ENCODE assay signal across 14 cellular contexts in the genomic region with DNA sequence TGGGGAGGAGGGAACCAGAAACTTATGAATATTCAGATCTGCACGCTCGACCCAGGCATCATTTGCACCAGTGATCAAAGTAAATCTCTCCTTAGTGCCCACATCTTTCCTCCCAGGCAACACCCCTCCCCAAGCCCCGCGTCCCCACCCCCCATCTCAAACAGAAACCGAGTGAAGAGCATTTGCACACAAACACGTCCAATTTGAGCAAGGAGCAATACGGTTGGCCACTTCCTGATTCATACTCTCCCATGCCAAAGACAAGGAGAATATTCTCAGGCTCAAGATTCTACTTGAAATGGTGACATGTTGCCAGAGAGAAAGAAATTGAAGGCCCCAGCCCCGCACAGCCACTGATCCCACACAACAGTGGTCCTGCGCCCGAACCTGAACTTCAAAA. TPM values are rescaled to one million over a fixed set of nuclear protein-coding genes. Genes with fewer than 3 reads are reported as not detected.
A peak's percentile ranks its signal among the peaks of the same experiment; 100 is the strongest.
DNase-seq lines count a peak whose midpoint lies in the region; ATAC-seq and TF ChIP-seq lines count a peak whose summit lies in the region.
"Had no signal": no experiment of that assay in that cellular context is flagged by ENCODE, and none has a peak within 500 bp of the region (broad histone marks: within the 10 kb centered on the region; RNA-seq: fewer than 3 reads in every experiment).

No MANE protein-coding gene starts in this region.

- H3K4me1 Mint-ChIP-seq in activated CD4-positive, alpha-beta T cell treated with anti-CD3 and anti-CD28 coated beads, Interleukin-2, amount 10 ng/mL, durations not matched to agents 7 days and 5 days: peaks cover 59% of the 10 kb centered on the region
- H3K4me1 Mint-ChIP-seq in WTC11 (peaks cover 73% of the 10 kb centered on the region), immature natural killer cell (peaks cover 66 to 79% of the 10 kb centered on the region in 2 donors)
- H3K4me1 Mint-ChIP-seq in stimulated activated naive B cell treated with anti-CD40 and anti-IgM and Interleukin-4, amounts not matched to agents 10 μg/mL and 1 μg/mL and 100 μg/mL, for 72 hours: peaks cover 40 to 64% of the 10 kb centered on the region in 2 donors

- 34 to 42% methylated on average over 10 of the region's 10 CpGs for WGBS in lower leg skin, 2 donors

- no peak overlapping the region for H3K4me3 Mint-ChIP-seq in activated CD4-positive, alpha-beta T cell treated with anti-CD3 and anti-CD28 coated beads, Interleukin-2, amount 10 ng/mL, durations not matched to agents 7 days and 5 days
- H3K4me3 Mint-ChIP-seq in WTC11 (peak overlapping the region; percentile 34; the same call in 1 of the 2 replicates), immature natural killer cell (peak overlapping the region in 3 of 5 donors; percentile 59 to 61 (median 60))
- peak overlapping the region; percentile 44 to 58 for H3K4me3 Mint-ChIP-seq in stimulated activated naive B cell treated with anti-CD40 and anti-IgM and Interleukin-4, amounts not matched to agents 10 μg/mL and 1 μg/mL and 100 μg/mL, for 72 hours

- no peak for DNase-seq in activated CD4-positive, alpha-beta T cell treated with anti-CD3 and anti-CD28 coated beads, Interleukin-2, amount 10 ng/mL, durations not matched to agents 7 days and 5 days
- DNase-seq in activated CD4-positive, alpha-beta T cell treated with anti-CD3 and anti-CD28 coated beads, Interleukin-2, amount 50 U/mL, for 4 hours: no peak
- no peak for DNase-seq in WTC11 (ENCODE audit: low spot score)
- no peak for DNase-seq in immature natural killer cell
- DNase-seq in stimulated activated naive B cell treated with anti-CD40 and anti-IgM and Interleukin-4, amounts not matched to agents 10 μg/mL and 1 μg/mL and 100 μg/mL, for 72 hours: no peak
- no peak for DNase-seq in lower leg skin (ENCODE audit: low spot score in 2 of 2)
- no peak for DNase-seq in DMS79 (lab: John Stamatoyannopoulos, UW)
- DNase-seq: ACHN, HCEC 1CT, kidney, NCI-H2227 treated with DMSO at 0.1 percent for 48 hours had no signal

- no peak for ATAC-seq in WTC11
- no peak for ATAC-seq in stimulated activated naive B cell treated with anti-CD40 and anti-IgM and Interleukin-4, amounts not matched to agents 10 μg/mL and 1 μg/mL and 100 μg/mL, for 72 hours (replicated peaks)
- ATAC-seq in HG03354 (IDR thresholded peaks at IDR 0.05; ENCODE audit: poor library complexity, severe bottlenecking, unreplicated experiment): no peak
- ATAC-seq: body of pancreas had no signal

- H3K4me3 ChIP-seq in lower leg skin (ENCODE audit: low read depth, poor library complexity, severe bottlenecking): no peak overlapping the region
- H3K4me3 ChIP-seq: body of pancreas, prostate gland had no signal

- H3K27ac Mint-ChIP-seq in activated CD4-positive, alpha-beta T cell treated with anti-CD3 and anti-CD28 coated beads, Interleukin-2, amount 10 ng/mL, durations not matched to agents 7 days and 5 days: peak overlapping the region; percentile 74
- H3K27ac Mint-ChIP-seq in WTC11 (peak overlapping the region; percentile 88), immature natural killer cell (peak overlapping the region in 4 of 6 donors; percentile 55 to 67 (median 59))
- no peak overlapping the region for H3K27ac Mint-ChIP-seq in stimulated activated naive B cell treated with anti-CD40 and anti-IgM and Interleukin-4, amounts not matched to agents 10 μg/mL and 1 μg/mL and 100 μg/mL, for 72 hours

- no peaks in the 10 kb centered on the region for H3K27me3 Mint-ChIP-seq in activated CD4-positive, alpha-beta T cell treated with anti-CD3 and anti-CD28 coated beads, Interleukin-2, amount 10 ng/mL, durations not matched to agents 7 days and 5 days
- H3K27me3 Mint-ChIP-seq in WTC11 (ENCODE audit: low read depth) (no peaks in the 10 kb centered on the region), immature natural killer cell (ENCODE audit: low read depth in 3 of 3) (peaks cover 0 to 2% (median 0%) of the 10 kb centered on the region in 3 donors)
- H3K27me3 Mint-ChIP-seq in stimulated activated naive B cell treated with anti-CD40 and anti-IgM and Interleukin-4, amounts not matched to agents 10 μg/mL and 1 μg/mL and 100 μg/mL, for 72 hours: no peaks in the 10 kb centered on the region

- TF ChIP-seq CTCF in WTC11 (IDR thresholded peaks at IDR 0.05): no peak
- no peak for TF ChIP-seq CTCF in lower leg skin (IDR thresholded peaks at IDR 0.05)

- CTCF ChIA-PET in activated CD4-positive, alpha-beta T cell treated with anti-CD3 and anti-CD28 coated beads, Interleukin-2, amount 10 ng/mL, durations not matched to agents 7 days and 5 days (lab: Charles Lee): interaction anchor here (1.0 kb wide), 2 partner anchors 24 to 435 kb away, joined by 3 read pairs; no protein-coding TSS in a partner anchor
- CTCF ChIA-PET in WTC11 (lab: Charles Lee): no interaction called here

- no peak for TF ChIP-seq POLR2A in lower leg skin (IDR thresholded peaks at IDR 0.05)

- POLR2A ChIA-PET in activated CD4-positive, alpha-beta T cell treated with anti-CD3 and anti-CD28 coated beads, Interleukin-2, amount 10 ng/mL, durations not matched to agents 7 days and 5 days (lab: Charles Lee): no interaction called here
- POLR2A ChIA-PET in WTC11 (lab: Charles Lee): no interaction called here

- intact Hi-C loops in lower leg skin (cut with DNase I; ENCODE audit: low total_unique reads): loop anchor here (10.0 kb wide), 1 partner anchor 225 kb away; no protein-coding TSS in a partner anchor

- peaks cover 56% of the 10 kb centered on the region for H3K36me3 Mint-ChIP-seq in activated CD4-positive, alpha-beta T cell treated with anti-CD3 and anti-CD28 coated beads, Interleukin-2, amount 10 ng/mL, durations not matched to agents 7 days and 5 days (ENCODE audit: low read depth)
- H3K36me3 Mint-ChIP-seq in WTC11 (peaks cover 64% of the 10 kb centered on the region), immature natural killer cell (peaks cover 10 to 20% (median 12%) of the 10 kb centered on the region in 3 donors)
- peaks cover 42 to 79% of the 10 kb centered on the region in 2 donors for H3K36me3 Mint-ChIP-seq in stimulated activated naive B cell treated with anti-CD40 and anti-IgM and Interleukin-4, amounts not matched to agents 10 μg/mL and 1 μg/mL and 100 μg/mL, for 72 hours

- no peaks in the 10 kb centered on the region for H3K9me3 Mint-ChIP-seq in activated CD4-positive, alpha-beta T cell treated with anti-CD3 and anti-CD28 coated beads, Interleukin-2, amount 10 ng/mL, durations not matched to agents 7 days and 5 days
- H3K9me3 Mint-ChIP-seq in WTC11 (peaks cover 11% of the 10 kb centered on the region), immature natural killer cell (no peaks in the 10 kb centered on the region)
- H3K9me3 Mint-ChIP-seq in stimulated activated naive B cell treated with anti-CD40 and anti-IgM and Interleukin-4, amounts not matched to agents 10 μg/mL and 1 μg/mL and 100 μg/mL, for 72 hours: no peaks in the 10 kb centered on the region

TF ChIP-seq in WTC11, 78 proteins besides CTCF, POLR2A, EP300 and RAD21 (continues in another document):
- TF ChIP-seq RELA (CRISPR knock-in tag; IDR thresholded peaks at IDR 0.05; ENCODE audit: borderline replicate concordance) (no peak), ELF4 (CRISPR knock-in tag; IDR thresholded peaks at IDR 0.05; ENCODE audit: low read depth) (no peak), HMGA2 (CRISPR knock-in tag; IDR thresholded peaks at IDR 0.05) (no peak), ESRRA (CRISPR knock-in tag; IDR thresholded peaks at IDR 0.05; ENCODE audit: borderline replicate concordance) (no peak)
- TF ChIP-seq, protein P1, sequence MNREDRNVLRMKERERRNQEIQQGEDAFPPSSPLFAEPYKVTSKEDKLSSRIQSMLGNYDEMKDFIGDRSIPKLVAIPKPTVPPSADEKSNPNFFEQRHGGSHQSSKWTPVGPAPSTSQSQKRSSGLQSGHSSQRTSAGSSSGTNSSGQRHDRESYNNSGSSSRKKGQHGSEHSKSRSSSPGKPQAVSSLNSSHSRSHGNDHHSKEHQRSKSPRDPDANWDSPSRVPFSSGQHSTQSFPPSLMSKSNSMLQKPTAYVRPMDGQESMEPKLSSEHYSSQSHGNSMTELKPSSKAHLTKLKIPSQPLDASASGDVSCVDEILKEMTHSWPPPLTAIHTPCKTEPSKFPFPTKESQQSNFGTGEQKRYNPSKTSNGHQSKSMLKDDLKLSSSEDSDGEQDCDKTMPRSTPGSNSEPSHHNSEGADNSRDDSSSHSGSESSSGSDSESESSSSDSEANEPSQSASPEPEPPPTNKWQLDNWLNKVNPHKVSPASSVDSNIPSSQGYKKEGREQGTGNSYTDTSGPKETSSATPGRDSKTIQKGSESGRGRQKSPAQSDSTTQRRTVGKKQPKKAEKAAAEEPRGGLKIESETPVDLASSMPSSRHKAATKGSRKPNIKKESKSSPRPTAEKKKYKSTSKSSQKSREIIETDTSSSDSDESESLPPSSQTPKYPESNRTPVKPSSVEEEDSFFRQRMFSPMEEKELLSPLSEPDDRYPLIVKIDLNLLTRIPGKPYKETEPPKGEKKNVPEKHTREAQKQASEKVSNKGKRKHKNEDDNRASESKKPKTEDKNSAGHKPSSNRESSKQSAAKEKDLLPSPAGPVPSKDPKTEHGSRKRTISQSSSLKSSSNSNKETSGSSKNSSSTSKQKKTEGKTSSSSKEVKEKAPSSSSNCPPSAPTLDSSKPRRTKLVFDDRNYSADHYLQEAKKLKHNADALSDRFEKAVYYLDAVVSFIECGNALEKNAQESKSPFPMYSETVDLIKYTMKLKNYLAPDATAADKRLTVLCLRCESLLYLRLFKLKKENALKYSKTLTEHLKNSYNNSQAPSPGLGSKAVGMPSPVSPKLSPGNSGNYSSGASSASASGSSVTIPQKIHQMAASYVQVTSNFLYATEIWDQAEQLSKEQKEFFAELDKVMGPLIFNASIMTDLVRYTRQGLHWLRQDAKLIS (CRISPR knock-in tag; IDR thresholded peaks at IDR 0.05; ENCODE audit: borderline replicate concordance): no peak
- TF ChIP-seq, protein P2, sequence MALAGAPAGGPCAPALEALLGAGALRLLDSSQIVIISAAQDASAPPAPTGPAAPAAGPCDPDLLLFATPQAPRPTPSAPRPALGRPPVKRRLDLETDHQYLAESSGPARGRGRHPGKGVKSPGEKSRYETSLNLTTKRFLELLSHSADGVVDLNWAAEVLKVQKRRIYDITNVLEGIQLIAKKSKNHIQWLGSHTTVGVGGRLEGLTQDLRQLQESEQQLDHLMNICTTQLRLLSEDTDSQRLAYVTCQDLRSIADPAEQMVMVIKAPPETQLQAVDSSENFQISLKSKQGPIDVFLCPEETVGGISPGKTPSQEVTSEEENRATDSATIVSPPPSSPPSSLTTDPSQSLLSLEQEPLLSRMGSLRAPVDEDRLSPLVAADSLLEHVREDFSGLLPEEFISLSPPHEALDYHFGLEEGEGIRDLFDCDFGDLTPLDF (CRISPR knock-in tag; IDR thresholded peaks at IDR 0.05): no peak

RNA-seq across cellular contexts. Expression of gene FOXN3, which starts 7.1 kb away (rescaled TPM):
- total RNA-seq in activated CD4-positive, alpha-beta T cell treated with anti-CD3 and anti-CD28 coated beads, Interleukin-2, amount 10 ng/mL, durations not matched to agents 7 days and 5 days: 10 to 100 TPM; 92.2 to 94.4 TPM
- 143 to 170 TPM (median 147 TPM) in 3 replicates for total RNA-seq in WTC11 (2021)
- polyA plus RNA-seq in immature natural killer cell: 100 to 1,000 TPM in 2 of 3 donors, 10 to 100 TPM in 1; 88.6 to 150 (median 102) TPM
- total RNA-seq in lower leg skin: 100 to 1,000 TPM; 118 to 211 (median 167) TPM
